10 cellular contexts compared by ENCODE assay signal in genomic region chr3:64945171-64945684, GRCh38.
A peak's percentile ranks its signal among the peaks of the same experiment; 100 is the strongest.
DNase-seq lines count a peak whose midpoint lies in the region; ATAC-seq and TF ChIP-seq lines count a peak whose summit lies in the region.
"Had no signal": no experiment of that assay in that cellular context is flagged by ENCODE, and none has a peak within 500 bp of the region (broad histone marks: within the 10 kb centered on the region; RNA-seq: fewer than 3 reads in every experiment).

No MANE protein-coding gene starts in this region.

- TF ChIP-seq CTCF in WERI-Rb-1 (IDR thresholded peaks at IDR 0.05; ENCODE audit: low read depth, low read length) (no peak), ovary (IDR thresholded peaks at IDR 0.05) (no peak)

- WGBS in ovary, 3 donors, result 7 to 10% (median 8%) methylated on average over 6 of the region's 6 CpGs

- H3K27me3 ChIP-seq in WERI-Rb-1 (ENCODE audit: insufficient read depth, low read depth, severe bottlenecking), result no peaks in the 10 kb centered on the region
- H3K27me3 ChIP-seq in ovary, result no peaks in the 10 kb centered on the region

- peak; percentile 49 to 53 for ATAC-seq in left cardiac atrium

- peak in 9 of 14 donors; percentile 0 to 64 (median 22) for DNase-seq in C1 segment of cervical spinal cord (lab: John Stamatoyannopoulos, UW)
- DNase-seq in WERI-Rb-1, result peak; percentile 79
- no peak for DNase-seq in left cardiac atrium
- peak; percentile 28 to 56 (median 36) for DNase-seq in ovary
- no peak for DNase-seq in mesenteric fat pad (ENCODE audit: low spot score)
- DNase-seq in NCI-H2171 treated with DMSO at 0.1 percent for 48 hours (lab: John Stamatoyannopoulos, UW), result no peak
- no peak for DNase-seq in stimulated activated CD4-positive, alpha-beta T cell treated with anti-CD3 and anti-CD28 coated beads, Interleukin-4, amount 100 ng/mL, for 4 hours
- no peak for DNase-seq in NCI-H2029 treated with DMSO at 0.1 percent for 48 hours (lab: John Stamatoyannopoulos, UW)
- DNase-seq: activated CD4-positive, alpha-beta T cell treated with anti-CD3 and anti-CD28 coated beads, Interleukin-2, amount 50 U/mL, for 4 hours; OCI-M1 had no signal

- no peaks in the 10 kb centered on the region for H3K9me3 ChIP-seq in WERI-Rb-1 (ENCODE audit: severe bottlenecking)
- H3K9me3 ChIP-seq in ovary, result no peaks in the 10 kb centered on the region

- H3K4me3 ChIP-seq in WERI-Rb-1 (ENCODE audit: low read depth, low read length) (peak overlapping the region; percentile 10), ovary (no peak overlapping the region)

- H3K4me1 ChIP-seq in ovary (ENCODE audit: insufficient read depth), result peaks cover 16% of the 10 kb centered on the region

- H3K36me3 ChIP-seq in WERI-Rb-1 (no peaks in the 10 kb centered on the region), ovary (no peaks in the 10 kb centered on the region)

- H3K27ac ChIP-seq in WERI-Rb-1 (peak overlapping the region; percentile 81), ovary (no peak overlapping the region)

- intact Hi-C loops in left cardiac atrium (cut with DNase I) (no loop called here), ovary (cut with DNase I) (loop anchor here in 1 of 4 donors (5.0 kb wide), 1 partner anchor 258 kb away; the partner anchor contains the start of gene ADAMTS9)

- TF ChIP-seq POLR2A in ovary (IDR thresholded peaks at IDR 0.05), result no peak

- TF ChIP-seq EP300 in ovary (IDR thresholded peaks at IDR 0.05), result no peak

Comparison
In these comparisons a context has a peak if more than half of its experiments do, and no peak if none do; other contexts are left out.
1. DNase-seq: peak in C1 segment of cervical spinal cord (9 of 14), WERI-Rb-1 (single experiment) and ovary (5 of 5); none in left cardiac atrium (single experiment), mesenteric fat pad (single experiment), NCI-H2171 treated with DMSO at 0.1 percent for 48 hours (single experiment), stimulated activated CD4-positive, alpha-beta T cell treated with anti-CD3 and anti-CD28 coated beads, Interleukin-4, amount 100 ng/mL, for 4 hours (0 of 2) and NCI-H2029 treated with DMSO at 0.1 percent for 48 hours (single experiment).